17 cellular contexts compared by ENCODE assay signal in genomic region chr9:77729177-77729576, GRCh38.
DNase-seq lines count a peak whose midpoint lies in the region; ATAC-seq lines count a peak whose summit lies in the region.
"Had no signal": no experiment of that assay in that cellular context is flagged by ENCODE, and none has a peak within 500 bp of the region (broad histone marks: within the 10 kb centered on the region; RNA-seq: fewer than 3 reads in every experiment).

No MANE protein-coding gene starts in this region.

- H3K27ac Mint-ChIP-seq in activated T-cell treated with anti-CD3 and anti-CD28 coated beads, Interleukin-2, amount 50 U/mL, for 72 hours: peak overlapping the region; percentile 75
- peak overlapping the region; percentile 36 for H3K27ac Mint-ChIP-seq in activated T-helper 1 cell treated with anti-CD3 and anti-CD28 coated beads, Interleukin-12 subunit alpha, Interleukin-12 subunit beta, Interleukin-2, Interleukin-4 antibody, amounts not matched to agents 30 ng/mL and 10 ng/mL and 1 ng/mL, durations not matched to agents 14 hours and 24 hours and 36 hours
- H3K27ac Mint-ChIP-seq: B cell had no signal

- peak; percentile 44 to 46 for ATAC-seq in activated T-cell treated with anti-CD3 and anti-CD28 coated beads, Interleukin-2, amount 50 U/mL, for 72 hours (replicated peaks in 1 of 2)
- no peak for ATAC-seq in GM21528 (IDR thresholded peaks at IDR 0.05; ENCODE audit: low FRiP score, unreplicated experiment)
- ATAC-seq: Panc1, Right ventricle myocardium inferior had no signal

- H3K36me3 Mint-ChIP-seq in activated T-cell treated with anti-CD3 and anti-CD28 coated beads, Interleukin-2, amount 50 U/mL, for 72 hours (ENCODE audit: insufficient read depth in 2 of 2): peaks cover 5 to 15% of the 10 kb centered on the region in 2 donors
- peaks cover 31% of the 10 kb centered on the region for H3K36me3 Mint-ChIP-seq in activated T-helper 1 cell treated with anti-CD3 and anti-CD28 coated beads, Interleukin-12 subunit alpha, Interleukin-12 subunit beta, Interleukin-2, Interleukin-4 antibody, amounts not matched to agents 30 ng/mL and 10 ng/mL and 1 ng/mL, durations not matched to agents 14 hours and 24 hours and 36 hours (ENCODE audit: low read depth)

- peaks cover 0 to 4% of the 10 kb centered on the region in 2 donors for H3K9me3 Mint-ChIP-seq in activated T-cell treated with anti-CD3 and anti-CD28 coated beads, Interleukin-2, amount 50 U/mL, for 72 hours
- H3K9me3 Mint-ChIP-seq in activated T-helper 1 cell treated with anti-CD3 and anti-CD28 coated beads, Interleukin-12 subunit alpha, Interleukin-12 subunit beta, Interleukin-2, Interleukin-4 antibody, amounts not matched to agents 30 ng/mL and 10 ng/mL and 1 ng/mL, durations not matched to agents 14 hours and 24 hours and 36 hours: no peaks in the 10 kb centered on the region
- H3K9me3 Mint-ChIP-seq: CD8-positive, alpha-beta memory T cell had no signal

- H3K27ac ChIP-seq in cingulate gyrus (ENCODE audit: low read depth, low read length): peak overlapping the region; percentile 39
- H3K27ac ChIP-seq: HL-60 had no signal

- intact Hi-C loops in activated T-helper 1 cell treated with anti-CD3 and anti-CD28 coated beads, Interleukin-12 subunit alpha, Interleukin-12 subunit beta, Interleukin-2, Interleukin-4 antibody, amounts not matched to agents 30 ng/mL and 10 ng/mL and 1 ng/mL, durations not matched to agents 14 hours and 24 hours and 36 hours (cut with micrococcal nuclease): loop anchor here (5.0 to 10.0 kb wide), 4 partner anchors 48 to 388 kb away; partner anchors contain the start of gene GNAQ

- H3K27me3 Mint-ChIP-seq in activated T-cell treated with anti-CD3 and anti-CD28 coated beads, Interleukin-2, amount 50 U/mL, for 72 hours (ENCODE audit: low read depth): no peaks in the 10 kb centered on the region
- H3K27me3 Mint-ChIP-seq in activated T-helper 1 cell treated with anti-CD3 and anti-CD28 coated beads, Interleukin-12 subunit alpha, Interleukin-12 subunit beta, Interleukin-2, Interleukin-4 antibody, amounts not matched to agents 30 ng/mL and 10 ng/mL and 1 ng/mL, durations not matched to agents 14 hours and 24 hours and 36 hours (ENCODE audit: insufficient read depth): no peaks in the 10 kb centered on the region
- H3K27me3 Mint-ChIP-seq: B cell; CD8-positive, alpha-beta memory T cell had no signal

- peaks cover 89% of the 10 kb centered on the region for H3K4me1 Mint-ChIP-seq in activated T-cell treated with anti-CD3 and anti-CD28 coated beads, Interleukin-2, amount 50 U/mL, for 72 hours (ENCODE audit: low read depth)
- H3K4me1 Mint-ChIP-seq in activated T-helper 1 cell treated with anti-CD3 and anti-CD28 coated beads, Interleukin-12 subunit alpha, Interleukin-12 subunit beta, Interleukin-2, Interleukin-4 antibody, amounts not matched to agents 30 ng/mL and 10 ng/mL and 1 ng/mL, durations not matched to agents 14 hours and 24 hours and 36 hours (ENCODE audit: low read depth): peaks cover 37% of the 10 kb centered on the region

- peak overlapping the region; percentile 14 to 58 for H3K4me3 Mint-ChIP-seq in activated T-cell treated with anti-CD3 and anti-CD28 coated beads, Interleukin-2, amount 50 U/mL, for 72 hours
- H3K4me3 Mint-ChIP-seq in activated T-helper 1 cell treated with anti-CD3 and anti-CD28 coated beads, Interleukin-12 subunit alpha, Interleukin-12 subunit beta, Interleukin-2, Interleukin-4 antibody, amounts not matched to agents 30 ng/mL and 10 ng/mL and 1 ng/mL, durations not matched to agents 14 hours and 24 hours and 36 hours: no peak overlapping the region
- H3K4me3 Mint-ChIP-seq: B cell; CD8-positive, alpha-beta memory T cell had no signal

- DNase-seq in activated T-cell treated with anti-CD3 and anti-CD28 coated beads, Interleukin-2, amount 50 U/mL, for 72 hours: no peak
- DNase-seq in activated T-cell treated with anti-CD3 and anti-CD28 coated beads for 4 hours (no peak), superior temporal gyrus (ENCODE audit: extremely low spot score) (peak; percentile 52), OCI-M1 (lab: John Stamatoyannopoulos, UW) (no peak)
- DNase-seq in activated T-helper 1 cell treated with anti-CD3 and anti-CD28 coated beads, Interleukin-12 subunit alpha, Interleukin-12 subunit beta, Interleukin-2, Interleukin-4 antibody, amounts not matched to agents 30 ng/mL and 10 ng/mL and 1 ng/mL, durations not matched to agents 14 hours and 24 hours and 36 hours (ENCODE audit: low spot score): no peak
- DNase-seq: CD8-positive, alpha-beta memory T cell; DND-41; GDM1; GOT3; NCI-H1694 treated with DMSO at 0.1 percent for 48 hours; NCI-H748 treated with DMSO at 0.1 percent for 48 hours had no signal
